17 cellular contexts compared by ENCODE assay signal in the genomic region with DNA sequence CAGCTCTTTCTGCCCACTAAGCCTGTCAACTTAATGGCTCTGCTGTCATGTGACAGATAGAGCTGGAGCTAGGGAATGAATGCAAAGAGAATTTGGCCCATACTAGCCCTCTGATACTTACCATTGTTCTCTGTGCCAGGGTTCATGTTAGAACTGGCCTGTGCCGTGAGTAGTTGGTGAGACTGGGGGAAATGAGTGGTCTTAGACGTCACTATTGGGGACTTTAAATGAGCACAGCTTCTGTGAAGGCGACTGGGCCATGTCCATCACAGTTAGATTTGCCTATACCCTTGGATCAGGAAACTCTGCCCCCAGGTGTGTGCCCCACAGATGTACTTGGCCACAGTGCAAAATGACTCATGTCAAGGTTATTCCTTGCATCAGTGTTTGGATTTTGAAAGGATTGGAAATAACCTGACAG.
DNase-seq lines count a peak whose midpoint lies in the region; ATAC-seq, FAIRE-seq and TF ChIP-seq lines count a peak whose summit lies in the region.
"Had no signal": no experiment of that assay in that cellular context is flagged by ENCODE, and none has a peak within 500 bp of the region (broad histone marks: within the 10 kb centered on the region; RNA-seq: fewer than 3 reads in every experiment).

No MANE protein-coding gene starts in this region.

- 71 to 88% methylated on average over 3 of the region's 3 CpGs for WGBS in pancreas, 2 donors

- DNase-seq in HT1080 (ENCODE audit: low read depth) (peak; percentile 20), RWPE2 (ENCODE audit: low spot score) (peak; percentile 60), left ventricle myocardium superior (no peak), pancreas (peak in 1 of 6 donors; percentile 18), AG20443 (ENCODE audit: low spot score) (no peak)
- DNase-seq in CD8-positive, alpha-beta T cell: no peak
- DNase-seq: activated CD4-positive, alpha-beta T cell treated with anti-CD3 and anti-CD28 coated beads for 48 hours; activated CD8-positive, alpha-beta memory T cell treated with anti-CD3 and anti-CD28 coated beads, Interleukin-2, amount 10 ng/mL, durations not matched to agents 7 days and 5 days; activated naive CD8-positive, alpha-beta T cell treated with anti-CD3 and anti-CD28 coated beads for 36 hours; AML-193; T-cell had no signal

- no peaks in the 10 kb centered on the region for H3K4me1 Mint-ChIP-seq in CD8-positive, alpha-beta T cell (ENCODE audit: low read depth)
- H3K4me1 Mint-ChIP-seq: activated CD8-positive, alpha-beta memory T cell treated with anti-CD3 and anti-CD28 coated beads, Interleukin-2, amount 10 ng/mL, durations not matched to agents 7 days and 5 days; activated T-helper 17 cell treated with anti-CD3 and anti-CD28 coated beads, Interleukin-2, amount 50 U/mL, for 72 hours; stimulated activated memory B cell treated with anti-CD40 and anti-IgM and Interleukin-4, amounts not matched to agents 10 μg/mL and 1 μg/mL and 100 μg/mL, for 72 hours; T-cell had no signal

- ATAC-seq in RWPE2 (ENCODE audit: low read depth): peak; percentile 86
- peak; percentile 27 for ATAC-seq in left ventricle myocardium superior
- peak in 3 of 4 donors; percentile 32 to 62 (median 50) for ATAC-seq in pancreas
- no peak for ATAC-seq in GM18909 (IDR thresholded peaks at IDR 0.05; ENCODE audit: poor library complexity, unreplicated experiment)
- no peak for ATAC-seq in CD8-positive, alpha-beta T cell
- ATAC-seq: activated CD8-positive, alpha-beta memory T cell treated with anti-CD3 and anti-CD28 coated beads, Interleukin-2, amount 10 ng/mL, durations not matched to agents 7 days and 5 days; activated T-helper 17 cell treated with anti-CD3 and anti-CD28 coated beads, Interleukin-2, amount 50 U/mL, for 72 hours; sciatic nerve; stimulated activated memory B cell treated with anti-CD40 and anti-IgM and Interleukin-4, amounts not matched to agents 10 μg/mL and 1 μg/mL and 100 μg/mL, for 72 hours; T-cell had no signal

- H3K4me3 ChIP-seq in RWPE2 (ENCODE audit: severe bottlenecking) (no peak overlapping the region), pancreas (no peak overlapping the region)
- no peak overlapping the region for H3K4me3 ChIP-seq in CD8-positive, alpha-beta T cell (ENCODE audit: low read depth, low read length)
- H3K4me3 ChIP-seq: coronary artery had no signal

- H3K27ac Mint-ChIP-seq in CD8-positive, alpha-beta T cell: no peak overlapping the region
- H3K27ac Mint-ChIP-seq: activated CD8-positive, alpha-beta memory T cell treated with anti-CD3 and anti-CD28 coated beads, Interleukin-2, amount 10 ng/mL, durations not matched to agents 7 days and 5 days; activated naive CD8-positive, alpha-beta T cell treated with anti-CD3 and anti-CD28 coated beads for 36 hours; activated T-helper 17 cell treated with anti-CD3 and anti-CD28 coated beads, Interleukin-2, amount 50 U/mL, for 72 hours; stimulated activated memory B cell treated with anti-CD40 and anti-IgM and Interleukin-4, amounts not matched to agents 10 μg/mL and 1 μg/mL and 100 μg/mL, for 72 hours; T-cell had no signal

- no peak overlapping the region for H3K4me3 Mint-ChIP-seq in CD8-positive, alpha-beta T cell
- H3K4me3 Mint-ChIP-seq: activated CD8-positive, alpha-beta memory T cell treated with anti-CD3 and anti-CD28 coated beads, Interleukin-2, amount 10 ng/mL, durations not matched to agents 7 days and 5 days; activated naive CD8-positive, alpha-beta T cell treated with anti-CD3 and anti-CD28 coated beads for 36 hours; activated T-helper 17 cell treated with anti-CD3 and anti-CD28 coated beads, Interleukin-2, amount 50 U/mL, for 72 hours; stimulated activated memory B cell treated with anti-CD40 and anti-IgM and Interleukin-4, amounts not matched to agents 10 μg/mL and 1 μg/mL and 100 μg/mL, for 72 hours; T-cell had no signal

- H3K9me3 ChIP-seq in RWPE2 (ENCODE audit: severe bottlenecking): no peaks in the 10 kb centered on the region
- no peaks in the 10 kb centered on the region for H3K9me3 ChIP-seq in pancreas
- no peaks in the 10 kb centered on the region for H3K9me3 ChIP-seq in CD8-positive, alpha-beta T cell (ENCODE audit: low read length)
- H3K9me3 ChIP-seq: neutrophil had no signal

- peaks cover 37% of the 10 kb centered on the region for H3K4me1 ChIP-seq in RWPE2 (ENCODE audit: insufficient read depth, poor library complexity, severe bottlenecking)
- peaks cover 0 to 3% (median 0%) of the 10 kb centered on the region in 3 donors for H3K4me1 ChIP-seq in pancreas
- H3K4me1 ChIP-seq in CD8-positive, alpha-beta T cell (ENCODE audit: insufficient read depth, low read length): no peaks in the 10 kb centered on the region

- no peaks in the 10 kb centered on the region for H3K9me3 Mint-ChIP-seq in CD8-positive, alpha-beta T cell
- H3K9me3 Mint-ChIP-seq: activated naive CD8-positive, alpha-beta T cell treated with anti-CD3 and anti-CD28 coated beads for 36 hours; activated T-helper 17 cell treated with anti-CD3 and anti-CD28 coated beads, Interleukin-2, amount 50 U/mL, for 72 hours; stimulated activated memory B cell treated with anti-CD40 and anti-IgM and Interleukin-4, amounts not matched to agents 10 μg/mL and 1 μg/mL and 100 μg/mL, for 72 hours; T-cell had no signal

- intact Hi-C loops in left ventricle myocardium superior (cut with micrococcal nuclease): no loop called here
- intact Hi-C loops in pancreas (cut with DNase I): no loop called here
- intact Hi-C loops in CD8-positive, alpha-beta T cell (cut with DNase I, micrococcal nuclease): no loop called here

- POLR2A ChIA-PET in CD8-positive, alpha-beta T cell (lab: Charles Lee): no interaction called here

- no peaks in the 10 kb centered on the region for H3K36me3 Mint-ChIP-seq in CD8-positive, alpha-beta T cell
- H3K36me3 Mint-ChIP-seq: activated CD8-positive, alpha-beta memory T cell treated with anti-CD3 and anti-CD28 coated beads, Interleukin-2, amount 10 ng/mL, durations not matched to agents 7 days and 5 days; activated naive CD8-positive, alpha-beta T cell treated with anti-CD3 and anti-CD28 coated beads for 36 hours; stimulated activated memory B cell treated with anti-CD40 and anti-IgM and Interleukin-4, amounts not matched to agents 10 μg/mL and 1 μg/mL and 100 μg/mL, for 72 hours; T-cell had no signal

- H3K27me3 Mint-ChIP-seq in CD8-positive, alpha-beta T cell (ENCODE audit: low read depth): no peaks in the 10 kb centered on the region
- H3K27me3 Mint-ChIP-seq: activated CD8-positive, alpha-beta memory T cell treated with anti-CD3 and anti-CD28 coated beads, Interleukin-2, amount 10 ng/mL, durations not matched to agents 7 days and 5 days; activated T-helper 17 cell treated with anti-CD3 and anti-CD28 coated beads, Interleukin-2, amount 50 U/mL, for 72 hours; stimulated activated memory B cell treated with anti-CD40 and anti-IgM and Interleukin-4, amounts not matched to agents 10 μg/mL and 1 μg/mL and 100 μg/mL, for 72 hours; T-cell had no signal

- FAIRE-seq in pancreas (lab: Jason Lieb, UNC): no peak

- peak overlapping the region; percentile 81 for H3K27ac ChIP-seq in RWPE2 (ENCODE audit: poor library complexity, severe bottlenecking)
- H3K27ac ChIP-seq in pancreas: no peak overlapping the region
- no peak overlapping the region for H3K27ac ChIP-seq in CD8-positive, alpha-beta T cell (ENCODE audit: low read depth, low read length)
- H3K27ac ChIP-seq: coronary artery, neutrophil had no signal

- CTCF ChIA-PET in CD8-positive, alpha-beta T cell (lab: Charles Lee): interaction anchor here (1.2 kb wide), 1 partner anchor 10 kb away, joined by 3 read pairs; no protein-coding TSS in a partner anchor

- no peaks in the 10 kb centered on the region for H3K36me3 ChIP-seq in RWPE2 (ENCODE audit: low read depth)
- no peaks in the 10 kb centered on the region for H3K36me3 ChIP-seq in pancreas
- H3K36me3 ChIP-seq in CD8-positive, alpha-beta T cell (ENCODE audit: insufficient read depth, low read length): no peaks in the 10 kb centered on the region
- H3K36me3 ChIP-seq: neutrophil had no signal

- TF ChIP-seq CTCF in RWPE2 (IDR thresholded peaks at IDR 0.05; ENCODE audit: poor library complexity, severe bottlenecking): no peak
- no peak for TF ChIP-seq CTCF in pancreas (IDR thresholded peaks at IDR 0.05)
- TF ChIP-seq CTCF in CD8-positive, alpha-beta T cell (IDR thresholded peaks at IDR 0.05): no peak

- H3K27me3 ChIP-seq in RWPE2 (ENCODE audit: insufficient read depth, poor library complexity, severe bottlenecking) (no peaks in the 10 kb centered on the region), pancreas (no peaks in the 10 kb centered on the region)
- H3K27me3 ChIP-seq in CD8-positive, alpha-beta T cell (ENCODE audit: insufficient read depth, low read length): no peaks in the 10 kb centered on the region
- H3K27me3 ChIP-seq: neutrophil had no signal

Comparison
In these comparisons a context has a peak if more than half of its experiments do, and no peak if none do; other contexts are left out.
1. DNase-seq: peak in HT1080 (single experiment) and RWPE2 (single experiment); none in left ventricle myocardium superior (single experiment), CD8-positive, alpha-beta T cell (0 of 7) and AG20443 (single experiment).
2. ATAC-seq: peak in RWPE2 (single experiment), left ventricle myocardium superior (single experiment) and pancreas (3 of 4); none in GM18909 (single experiment) and CD8-positive, alpha-beta T cell (single experiment).